In genomic region chr13:59458908-59459579, GRCh38 we compare ENCODE assay signal across 9 cellular contexts.
A peak's percentile ranks its signal among the peaks of the same experiment; 100 is the strongest.
DNase-seq lines count a peak whose midpoint lies in the region; ATAC-seq and FAIRE-seq lines count a peak whose summit lies in the region.
"Had no signal": no experiment of that assay in that cellular context is flagged by ENCODE, and none has a peak within 500 bp of the region (broad histone marks: within the 10 kb centered on the region; RNA-seq: fewer than 3 reads in every experiment).

No MANE protein-coding gene starts in this region.

- H3K4me1 ChIP-seq in neuron (ENCODE audit: insufficient read depth, low read length) (peaks cover 24% of the 10 kb centered on the region), small intestine (ENCODE audit: control insufficient read depth in 2 of 2, insufficient read depth in 1 of 2, low read depth in 1 of 2, low read length in 1 of 2) (no peaks in the 10 kb centered on the region)

- H3K36me3 ChIP-seq in neuron (ENCODE audit: insufficient read depth, low read length) (no peaks in the 10 kb centered on the region), small intestine (ENCODE audit: control insufficient read depth in 2 of 2, insufficient read depth in 2 of 2, low read length in 2 of 2) (no peaks in the 10 kb centered on the region)

- H3K4me3 ChIP-seq in neuron (ENCODE audit: low read length) (peak overlapping the region; percentile 25), small intestine (ENCODE audit: low read depth in 1 of 2, low read length in 2 of 2) (no peak overlapping the region)

- peak; percentile 38 for ATAC-seq in esophagus mucosa
- no peak for ATAC-seq in GM21786 (IDR thresholded peaks at IDR 0.05; ENCODE audit: unreplicated experiment)
- no peak for ATAC-seq in HG03095 (IDR thresholded peaks at IDR 0.05; ENCODE audit: unreplicated experiment)
- ATAC-seq: stimulated activated naive CD8-positive, alpha-beta T cell treated with anti-CD3 and anti-CD28 coated beads, Interleukin-15, Interleukin-2, amounts not matched to agents 100 U/mL and 50 U/mL, for 24 hours had no signal

- H3K27ac ChIP-seq in small intestine (ENCODE audit: low read depth in 1 of 2, low read length in 1 of 2), result peak overlapping the region in 1 of 2 donors; percentile 60

- no peaks in the 10 kb centered on the region for H3K9me3 ChIP-seq in neuron (ENCODE audit: low read length)
- H3K9me3 ChIP-seq in small intestine (ENCODE audit: control insufficient read depth, low read depth), result no peaks in the 10 kb centered on the region

- 55 to 68% (median 67%) methylated on average over 9 of the region's 9 CpGs for WGBS in small intestine, 3 donors

- no peaks in the 10 kb centered on the region for H3K27me3 ChIP-seq in neuron (ENCODE audit: insufficient read depth, low read length)
- H3K27me3 ChIP-seq in small intestine (ENCODE audit: control insufficient read depth in 2 of 2, insufficient read depth in 2 of 2, low read length in 2 of 2), result no peaks in the 10 kb centered on the region

- peak overlapping the region; percentile 60 for H2AFZ ChIP-seq in neuron (ENCODE audit: low read depth, low read length)

- peak; percentile 3 for DNase-seq in Daoy (ENCODE audit: low read depth)
- DNase-seq in NCI-H748 (lab: John Stamatoyannopoulos, UW; ENCODE audit: unreplicated experiment), result peak; percentile 74
- DNase-seq in NCI-H1105 treated with DMSO at 0.1 percent for 48 hours (lab: John Stamatoyannopoulos, UW), result no peak
- no peak for DNase-seq in small intestine
- DNase-seq: stimulated activated naive CD8-positive, alpha-beta T cell treated with anti-CD3 and anti-CD28 coated beads, Interleukin-15, Interleukin-2, amounts not matched to agents 100 U/mL and 50 U/mL, for 24 hours had no signal

- FAIRE-seq in small intestine (lab: Jason Lieb, UNC), result no peak

Comparison
In these comparisons a context has a peak if more than half of its experiments do, and no peak if none do; other contexts are left out.
1. DNase-seq: peak in Daoy (single experiment) and NCI-H748 (single experiment); none in NCI-H1105 treated with DMSO at 0.1 percent for 48 hours (single experiment) and small intestine (single experiment).